In the genomic region with DNA sequence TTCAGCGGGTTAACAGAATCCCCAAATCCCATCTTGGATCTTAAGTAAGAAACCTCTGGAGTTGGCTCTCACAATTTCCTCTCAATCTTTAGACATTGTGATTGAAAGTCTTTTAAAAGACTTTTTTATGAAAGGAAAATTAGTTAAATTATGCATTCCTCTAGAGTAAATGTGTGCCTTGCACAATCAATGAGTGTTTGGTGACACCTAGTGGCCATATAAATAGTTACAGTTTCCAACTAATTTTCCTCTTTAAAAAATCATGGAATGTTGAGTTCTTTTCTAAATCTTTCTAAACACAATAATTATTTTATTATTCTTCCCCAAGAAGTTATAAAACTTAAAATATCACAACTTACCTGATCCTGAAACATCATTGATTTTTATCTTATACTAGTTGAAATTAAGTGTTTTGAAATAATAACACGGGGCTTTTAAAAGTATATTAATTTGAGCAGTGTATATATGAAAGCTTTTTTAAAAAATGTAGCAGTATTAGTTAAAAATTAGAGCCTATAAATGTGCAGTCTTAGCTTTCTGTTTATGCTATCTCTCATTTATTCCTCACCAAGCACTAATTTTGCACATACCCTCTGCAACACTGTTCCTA, we compare ENCODE assay signal across 8 cellular contexts.
DNase-seq lines count a peak whose midpoint lies in the region; ATAC-seq, FAIRE-seq and TF ChIP-seq lines count a peak whose summit lies in the region.

No MANE protein-coding gene starts in this region.

- H3K27me3 Mint-ChIP-seq in WTC11 (ENCODE audit: low read depth), result no peaks in the 10 kb centered on the region

- no peaks in the 10 kb centered on the region for H3K36me3 Mint-ChIP-seq in WTC11

- no peaks in the 10 kb centered on the region for H3K9me3 ChIP-seq in kidney (ENCODE audit: control insufficient read depth in 1 of 2, low read length in 2 of 2)

- H3K4me3 Mint-ChIP-seq in WTC11, result no peak overlapping the region

- H3K4me3 ChIP-seq in KMS-11 (IDR thresholded peaks at IDR 0.05; ENCODE audit: insufficient read depth, low read depth, low read length) (no peak overlapping the region), kidney (ENCODE audit: low read length in 2 of 2) (no peak overlapping the region)

- intact Hi-C loops in kidney (cut with DNase I) (no loop called here), sciatic nerve (cut with DNase I) (no loop called here)

- H3K79me2 ChIP-seq in KMS-11 (ENCODE audit: insufficient read depth, low read depth), result no peaks in the 10 kb centered on the region

- DNase-seq in GM03348 (ENCODE audit: low spot score), result peak; percentile 44
- DNase-seq in WTC11 (ENCODE audit: low spot score), result no peak
- DNase-seq in kidney, result no peak
- no peak for DNase-seq in sciatic nerve (ENCODE audit: low spot score)
- DNase-seq in middle frontal gyrus (ENCODE audit: extremely low spot score, low spot score), result no peak
- no peak for DNase-seq in stimulated activated CD4-positive, alpha-beta T cell treated with anti-CD3 and anti-CD28 coated beads, Interleukin-15, amount 100 ng/mL, for 24 hours

- no peak overlapping the region for H3K9ac ChIP-seq in KMS-11
- no peak overlapping the region for H3K9ac ChIP-seq in kidney (ENCODE audit: low read length in 2 of 2)

- peak; percentile 93 for TF ChIP-seq CTCF in KMS-11 (conservative IDR thresholded peaks at IDR 0.05; ENCODE audit: low read depth, low read length)
- peak; percentile 74 for TF ChIP-seq CTCF in WTC11 (IDR thresholded peaks at IDR 0.05)
- TF ChIP-seq CTCF in kidney (IDR thresholded peaks at IDR 0.05; ENCODE audit: borderline replicate concordance, extremely low read depth, insufficient read depth), result peak; percentile 59

- H3K27me3 ChIP-seq in KMS-11 (ENCODE audit: insufficient read depth, low read depth), result no peaks in the 10 kb centered on the region

- H3K27ac Mint-ChIP-seq in WTC11, result no peak overlapping the region

- CTCF ChIA-PET in WTC11 (lab: Charles Lee), result interaction anchor here (1.0 to 2.2 kb wide), 8 partner anchors 10 to 213 kb away, joined by 3 to 13 read pairs (median 5); no protein-coding TSS in a partner anchor

- H2AFZ ChIP-seq in KMS-11 (ENCODE audit: low read depth), result no peak overlapping the region

- POLR2A ChIA-PET in WTC11 (lab: Charles Lee), result no interaction called here

- H3K4me2 ChIP-seq in KMS-11, result no peak overlapping the region

- H3K4me1 Mint-ChIP-seq in WTC11, result peaks cover 47% of the 10 kb centered on the region

- H3K9me3 Mint-ChIP-seq in WTC11, result no peaks in the 10 kb centered on the region

- H4K20me1 ChIP-seq in KMS-11 (ENCODE audit: insufficient read depth), result no peaks in the 10 kb centered on the region

- ATAC-seq in WTC11 (no peak), HG03432 (IDR thresholded peaks at IDR 0.05; ENCODE audit: unreplicated experiment) (no peak), sciatic nerve (no peak)

- H3K27ac ChIP-seq in KMS-11, result no peak overlapping the region
- peak overlapping the region; percentile 35 to 38 for H3K27ac ChIP-seq in kidney (ENCODE audit: low read depth in 2 of 2, low read length in 2 of 2)

- H3K4me1 ChIP-seq in KMS-11 (ENCODE audit: low read depth, poor library complexity, severe bottlenecking) (no peaks in the 10 kb centered on the region), kidney (ENCODE audit: control insufficient read depth in 1 of 2, insufficient read depth in 1 of 2, low read depth in 1 of 2, low read length in 2 of 2) (peaks cover 4 to 20% of the 10 kb centered on the region in 2 donors)

- peak; percentile 97 for FAIRE-seq in kidney (lab: Jason Lieb, UNC)

- H3K36me3 ChIP-seq in KMS-11 (ENCODE audit: insufficient read depth) (no peaks in the 10 kb centered on the region), kidney (ENCODE audit: control insufficient read depth in 1 of 2, insufficient read depth in 2 of 2, low read length in 2 of 2) (peaks cover 16 to 39% of the 10 kb centered on the region in 2 donors)

TF ChIP-seq in WTC11, 78 proteins besides CTCF, POLR2A, EP300 and RAD21:
- no peak for TF ChIP-seq ZNF232 (CRISPR knock-in tag; IDR thresholded peaks at IDR 0.05)
- no peak for TF ChIP-seq MYBL2 (CRISPR knock-in tag; IDR thresholded peaks at IDR 0.05)
- no peak for TF ChIP-seq CREB1 (CRISPR knock-in tag; IDR thresholded peaks at IDR 0.05)
- no peak for TF ChIP-seq NFE2L1 (CRISPR knock-in tag; IDR thresholded peaks at IDR 0.05)
- TF ChIP-seq HMGA2 (CRISPR knock-in tag; IDR thresholded peaks at IDR 0.05), result no peak
- TF ChIP-seq, protein P1, sequence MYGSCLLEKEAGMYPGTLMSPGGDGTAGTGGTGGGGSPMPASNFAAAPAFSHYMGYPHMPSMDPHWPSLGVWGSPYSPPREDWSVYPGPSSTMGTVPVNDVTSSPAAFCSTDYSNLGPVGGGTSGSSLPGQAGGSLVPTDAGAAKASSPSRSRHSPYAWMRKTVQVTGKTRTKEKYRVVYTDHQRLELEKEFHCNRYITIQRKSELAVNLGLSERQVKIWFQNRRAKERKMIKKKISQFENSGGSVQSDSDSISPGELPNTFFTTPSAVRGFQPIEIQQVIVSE (CRISPR knock-in tag; IDR thresholded peaks at IDR 0.05; ENCODE audit: borderline replicate concordance), result no peak
- TF ChIP-seq SMAD3 (CRISPR knock-in tag; IDR thresholded peaks at IDR 0.05; ENCODE audit: borderline replicate concordance), result no peak
- no peak for TF ChIP-seq FOXP1 (CRISPR knock-in tag; IDR thresholded peaks at IDR 0.05; ENCODE audit: borderline replicate concordance)
- TF ChIP-seq EMX1 (CRISPR knock-in tag; IDR thresholded peaks at IDR 0.05), result no peak
- no peak for TF ChIP-seq ZNF281 (CRISPR knock-in tag; IDR thresholded peaks at IDR 0.05)
- TF ChIP-seq SOX15 (CRISPR knock-in tag; IDR thresholded peaks at IDR 0.05), result no peak
- TF ChIP-seq NR2C2 (CRISPR knock-in tag; IDR thresholded peaks at IDR 0.05), result no peak
